ENCODE assay signal across 20 cellular contexts in the genomic region with DNA sequence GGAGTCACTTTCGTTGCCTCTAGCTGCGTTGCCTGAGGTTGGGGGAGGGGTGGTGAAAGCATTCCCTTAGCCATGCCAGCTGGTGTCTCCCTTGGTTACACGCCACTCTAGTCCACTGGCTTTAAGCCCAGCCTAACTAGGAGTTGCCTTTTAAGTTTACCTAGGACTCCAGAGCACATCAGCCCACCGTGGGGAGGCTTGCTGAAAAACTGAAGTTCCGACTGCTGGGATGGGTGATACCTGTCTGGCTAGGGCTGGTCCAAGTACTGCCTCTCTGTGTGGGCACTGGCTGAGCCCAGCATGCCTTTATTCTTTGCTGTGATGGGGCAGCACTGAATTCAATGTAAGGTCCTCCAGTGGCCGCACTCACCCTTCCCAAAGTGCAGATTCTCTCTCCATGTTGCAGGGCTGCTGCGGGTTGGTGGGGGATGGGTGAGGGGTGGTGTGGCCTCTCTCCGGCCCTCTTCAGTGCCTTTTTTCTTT. TPM values are rescaled to one million over a fixed set of nuclear protein-coding genes. Genes with fewer than 3 reads are reported as not detected.
DNase-seq lines count a peak whose midpoint lies in the region; ATAC-seq and TF ChIP-seq lines count a peak whose summit lies in the region.
"Had no signal": no experiment of that assay in that cellular context is flagged by ENCODE, and none has a peak within 500 bp of the region (broad histone marks: within the 10 kb centered on the region; RNA-seq: fewer than 3 reads in every experiment).

No MANE protein-coding gene starts in this region.

- no peak for TF ChIP-seq EP300 in suprapubic skin (IDR thresholded peaks at IDR 0.05)

- peaks cover 4% of the 10 kb centered on the region for H3K27me3 Mint-ChIP-seq in activated CD8-positive, alpha-beta memory T cell treated with anti-CD3 and anti-CD28 coated beads, Interleukin-2, amount 10 ng/mL, durations not matched to agents 7 days and 5 days
- peaks cover 9% of the 10 kb centered on the region for H3K27me3 Mint-ChIP-seq in T-helper 2 cell treated with Interferon-gamma antibody and Interleukin-4, amounts not matched to agents 5 μg/mL and 100 μg/mL, for 36 hours (ENCODE audit: low read depth)
- H3K27me3 Mint-ChIP-seq: activated naive CD4-positive, alpha-beta T cell treated with anti-CD3 and anti-CD28 coated beads, Interleukin-2, amount 50 U/mL, for 24 hours had no signal

- DNase-seq in NCI-H2107 treated with DMSO at 0.1 percent for 48 hours (lab: John Stamatoyannopoulos, UW; ENCODE audit: unreplicated experiment) (peak; percentile 1), NCI-H2107 (lab: John Stamatoyannopoulos, UW) (no peak), NCI-H1105 treated with DMSO at 0.1 percent for 48 hours (lab: John Stamatoyannopoulos, UW) (peak; percentile 49), myocyte (ENCODE audit: low read depth) (peak; percentile 39), suprapubic skin (ENCODE audit: low spot score in 2 of 2) (no peak), KBM-7 (no peak)
- peak; percentile 35 for DNase-seq in activated CD8-positive, alpha-beta memory T cell treated with anti-CD3 and anti-CD28 coated beads, Interleukin-2, amount 10 ng/mL, durations not matched to agents 7 days and 5 days
- DNase-seq in T-helper 2 cell treated with Interferon-gamma antibody and Interleukin-4, amounts not matched to agents 5 μg/mL and 100 μg/mL, for 36 hours (ENCODE audit: low spot score): no peak
- DNase-seq: CD8-positive, alpha-beta memory T cell; effector memory CD8-positive, alpha-beta T cell; foreskin keratinocyte; KG1; NCI-H1694; sigmoid colon had no signal

- no peaks in the 10 kb centered on the region for H3K4me1 ChIP-seq in suprapubic skin
- H3K4me1 ChIP-seq: foreskin keratinocyte, sigmoid colon had no signal

- no peak for ATAC-seq in activated CD8-positive, alpha-beta memory T cell treated with anti-CD3 and anti-CD28 coated beads, Interleukin-2, amount 10 ng/mL, durations not matched to agents 7 days and 5 days
- ATAC-seq: effector memory CD8-positive, alpha-beta T cell; foreskin keratinocyte; stimulated activated effector memory CD8-positive, alpha-beta T cell treated with anti-CD3 and anti-CD28 coated beads, Interleukin-12 subunit alpha, Interleukin-12 subunit beta, amount 100 ng/mL, for 72 hours had no signal

- no peak overlapping the region for H3K27ac ChIP-seq in suprapubic skin
- H3K27ac ChIP-seq: cardiac muscle cell, foreskin keratinocyte, sigmoid colon, VCaP had no signal

- H3K4me3 Mint-ChIP-seq in activated CD8-positive, alpha-beta memory T cell treated with anti-CD3 and anti-CD28 coated beads, Interleukin-2, amount 10 ng/mL, durations not matched to agents 7 days and 5 days: no peak overlapping the region
- no peak overlapping the region for H3K4me3 Mint-ChIP-seq in T-helper 2 cell treated with Interferon-gamma antibody and Interleukin-4, amounts not matched to agents 5 μg/mL and 100 μg/mL, for 36 hours
- H3K4me3 Mint-ChIP-seq: activated naive CD4-positive, alpha-beta T cell treated with anti-CD3 and anti-CD28 coated beads, Interleukin-2, amount 50 U/mL, for 24 hours; CD8-positive, alpha-beta memory T cell; effector memory CD8-positive, alpha-beta T cell; stimulated activated effector memory CD8-positive, alpha-beta T cell treated with anti-CD3 and anti-CD28 coated beads, Interleukin-12 subunit alpha, Interleukin-12 subunit beta, amount 100 ng/mL, for 72 hours had no signal

- CTCF ChIA-PET in activated CD8-positive, alpha-beta memory T cell treated with anti-CD3 and anti-CD28 coated beads, Interleukin-2, amount 10 ng/mL, durations not matched to agents 7 days and 5 days (lab: Charles Lee): no interaction called here

- whole genome bisulfite sequencing in suprapubic skin: 62% methylated on average over 8 of the region's 8 CpGs

- H3K9me3 Mint-ChIP-seq in activated CD8-positive, alpha-beta memory T cell treated with anti-CD3 and anti-CD28 coated beads, Interleukin-2, amount 10 ng/mL, durations not matched to agents 7 days and 5 days (ENCODE audit: low read depth): no peaks in the 10 kb centered on the region
- no peaks in the 10 kb centered on the region for H3K9me3 Mint-ChIP-seq in T-helper 2 cell treated with Interferon-gamma antibody and Interleukin-4, amounts not matched to agents 5 μg/mL and 100 μg/mL, for 36 hours
- H3K9me3 Mint-ChIP-seq: activated naive CD4-positive, alpha-beta T cell treated with anti-CD3 and anti-CD28 coated beads, Interleukin-2, amount 50 U/mL, for 24 hours; CD8-positive, alpha-beta memory T cell; effector memory CD8-positive, alpha-beta T cell; stimulated activated effector memory CD8-positive, alpha-beta T cell treated with anti-CD3 and anti-CD28 coated beads, Interleukin-12 subunit alpha, Interleukin-12 subunit beta, amount 100 ng/mL, for 72 hours had no signal

- no peak for TF ChIP-seq POLR2A in suprapubic skin (IDR thresholded peaks at IDR 0.05)

- no peaks in the 10 kb centered on the region for H3K9me3 ChIP-seq in suprapubic skin
- H3K9me3 ChIP-seq: sigmoid colon had no signal

- no peaks in the 10 kb centered on the region for H3K27me3 ChIP-seq in suprapubic skin
- H3K27me3 ChIP-seq: cardiac muscle cell, sigmoid colon had no signal

- no peak overlapping the region for H3K27ac Mint-ChIP-seq in activated CD8-positive, alpha-beta memory T cell treated with anti-CD3 and anti-CD28 coated beads, Interleukin-2, amount 10 ng/mL, durations not matched to agents 7 days and 5 days
- H3K27ac Mint-ChIP-seq in T-helper 2 cell treated with Interferon-gamma antibody and Interleukin-4, amounts not matched to agents 5 μg/mL and 100 μg/mL, for 36 hours: no peak overlapping the region
- H3K27ac Mint-ChIP-seq: activated naive CD4-positive, alpha-beta T cell treated with anti-CD3 and anti-CD28 coated beads, Interleukin-2, amount 50 U/mL, for 24 hours; CD8-positive, alpha-beta memory T cell; effector memory CD8-positive, alpha-beta T cell; stimulated activated effector memory CD8-positive, alpha-beta T cell treated with anti-CD3 and anti-CD28 coated beads, Interleukin-12 subunit alpha, Interleukin-12 subunit beta, amount 100 ng/mL, for 72 hours had no signal

- H3K36me3 Mint-ChIP-seq in activated CD8-positive, alpha-beta memory T cell treated with anti-CD3 and anti-CD28 coated beads, Interleukin-2, amount 10 ng/mL, durations not matched to agents 7 days and 5 days: no peaks in the 10 kb centered on the region
- no peaks in the 10 kb centered on the region for H3K36me3 Mint-ChIP-seq in T-helper 2 cell treated with Interferon-gamma antibody and Interleukin-4, amounts not matched to agents 5 μg/mL and 100 μg/mL, for 36 hours (ENCODE audit: low read depth)
- H3K36me3 Mint-ChIP-seq: activated naive CD4-positive, alpha-beta T cell treated with anti-CD3 and anti-CD28 coated beads, Interleukin-2, amount 50 U/mL, for 24 hours; CD8-positive, alpha-beta memory T cell; stimulated activated effector memory CD8-positive, alpha-beta T cell treated with anti-CD3 and anti-CD28 coated beads, Interleukin-12 subunit alpha, Interleukin-12 subunit beta, amount 100 ng/mL, for 72 hours had no signal

- no peaks in the 10 kb centered on the region for H3K4me1 Mint-ChIP-seq in activated CD8-positive, alpha-beta memory T cell treated with anti-CD3 and anti-CD28 coated beads, Interleukin-2, amount 10 ng/mL, durations not matched to agents 7 days and 5 days
- H3K4me1 Mint-ChIP-seq in T-helper 2 cell treated with Interferon-gamma antibody and Interleukin-4, amounts not matched to agents 5 μg/mL and 100 μg/mL, for 36 hours (ENCODE audit: low read depth): no peaks in the 10 kb centered on the region
- H3K4me1 Mint-ChIP-seq: activated naive CD4-positive, alpha-beta T cell treated with anti-CD3 and anti-CD28 coated beads, Interleukin-2, amount 50 U/mL, for 24 hours; CD8-positive, alpha-beta memory T cell; stimulated activated effector memory CD8-positive, alpha-beta T cell treated with anti-CD3 and anti-CD28 coated beads, Interleukin-12 subunit alpha, Interleukin-12 subunit beta, amount 100 ng/mL, for 72 hours had no signal

- in situ Hi-C loops in KBM-7 (cut with MboI; ENCODE audit: low pct_unique_long_range_greater_than_20kb, low sequenced_read_pairs): no loop called here

- H3K4me3 ChIP-seq in suprapubic skin: no peak overlapping the region
- H3K4me3 ChIP-seq: cardiac muscle cell, sigmoid colon had no signal

- H3K36me3 ChIP-seq in suprapubic skin: no peaks in the 10 kb centered on the region
- H3K36me3 ChIP-seq: cardiac muscle cell, sigmoid colon had no signal

- no peak for TF ChIP-seq CTCF in suprapubic skin (IDR thresholded peaks at IDR 0.05)

RNA-seq across cellular contexts. Expression of a gene that starts 11.8 kb away (rescaled TPM):
- total RNA-seq in activated CD8-positive, alpha-beta memory T cell treated with anti-CD3 and anti-CD28 coated beads, Interleukin-2, amount 10 ng/mL, durations not matched to agents 7 days and 5 days: 10 to 100 TPM; 30.0 to 37.0 TPM
- total RNA-seq in myocyte (not detected in 2 replicates), suprapubic skin (1 to 10 TPM; 2.0 to 9.9 (median 3.9) TPM)
- polyA plus RNA-seq in myocyte (2012): 0.19 TPM
- total RNA-seq: cardiac muscle cell had no signal
- polyA plus RNA-seq: cardiac muscle cell had no signal

RNA-seq across cellular contexts. Expression of a gene that starts 54.6 kb away (rescaled TPM):
- total RNA-seq in activated CD8-positive, alpha-beta memory T cell treated with anti-CD3 and anti-CD28 coated beads, Interleukin-2, amount 10 ng/mL, durations not matched to agents 7 days and 5 days: not detected
- total RNA-seq in myocyte (not detected in 2 replicates), suprapubic skin (under 1 TPM in 1 of 4 donors, not detected in 3; 0.18 TPM)
- polyA plus RNA-seq in myocyte (2012): not detected
- total RNA-seq: A172; cardiac muscle cell; CD8-positive, alpha-beta memory T cell; foreskin keratinocyte; sigmoid colon; ureter had no signal
- polyA plus RNA-seq: CD8-positive, alpha-beta memory T cell; foreskin keratinocyte had no signal

Comparison
In these comparisons a context has a peak if more than half of its experiments do, and no peak if none do; other contexts are left out.
1. DNase-seq: peak in NCI-H2107 treated with DMSO at 0.1 percent for 48 hours (single experiment), NCI-H1105 treated with DMSO at 0.1 percent for 48 hours (single experiment), activated CD8-positive, alpha-beta memory T cell treated with anti-CD3 and anti-CD28 coated beads, Interleukin-2, amount 10 ng/mL, durations not matched to agents 7 days and 5 days (single experiment) and myocyte (single experiment); none in NCI-H2107 (single experiment), T-helper 2 cell treated with Interferon-gamma antibody and Interleukin-4, amounts not matched to agents 5 μg/mL and 100 μg/mL, for 36 hours (single experiment), suprapubic skin (0 of 2) and KBM-7 (single experiment).